8 cellular contexts compared by ENCODE assay signal in the genomic region with DNA sequence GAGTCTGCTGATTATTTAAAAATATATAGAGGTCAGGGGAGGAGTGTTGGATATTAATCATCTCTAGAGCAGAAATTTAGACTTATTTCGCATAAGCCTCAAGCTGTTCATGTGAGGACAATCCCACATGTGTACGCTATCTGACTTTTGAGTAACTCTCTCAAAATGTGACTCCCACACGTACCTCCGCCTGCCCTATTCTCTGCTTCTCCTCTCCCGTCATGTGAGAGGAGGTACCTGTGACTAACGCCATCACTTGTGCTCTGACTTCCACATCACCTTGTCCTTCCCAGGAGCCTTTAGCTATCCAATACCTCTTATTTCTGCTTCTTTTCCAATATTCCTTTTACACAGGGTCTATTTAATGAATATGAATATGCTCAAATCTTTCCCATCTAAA.
"Had no signal": no experiment of that assay in that cellular context is flagged by ENCODE, and none has a peak within 500 bp of the region (broad histone marks: within the 10 kb centered on the region; RNA-seq: fewer than 3 reads in every experiment).

No MANE protein-coding gene starts in this region.

- DNase-seq: GDM1, GF-D8 had no signal

- FAIRE-seq: G401.6, GM12878, GM12891, GM12892, GM18507, GM19239 had no signal
